Comparison of ENCODE assay signal across 19 cellular contexts in genomic region chr14:45238988-45239387, GRCh38.
"Had no signal": no experiment of that assay in that cellular context is flagged by ENCODE, and none has a peak within 500 bp of the region (broad histone marks: within the 10 kb centered on the region; RNA-seq: fewer than 3 reads in every experiment).

No MANE protein-coding gene starts in this region.

- ATAC-seq: natural killer cell; right lobe of liver; stimulated activated memory B cell treated with anti-CD40 and anti-IgM and Interleukin-4, amounts not matched to agents 10 μg/mL and 1 μg/mL and 100 μg/mL, for 72 hours; stimulated activated naive CD8-positive, alpha-beta T cell treated with anti-CD3 and anti-CD28 coated beads, Interleukin-15, amount 100 ng/mL, for 72 hours had no signal

- DNase-seq: islet precursor cell; left ventricle myocardium inferior; mesendoderm; naive B cell; natural killer cell; nephron progenitor cell; occipital lobe; right lobe of liver; stimulated activated CD4-positive, alpha-beta T cell treated with anti-CD3 and anti-CD28 coated beads, Interleukin-1b, Interleukin-23, amount 100 ng/mL, for 48 hours; stimulated activated CD4-positive, alpha-beta T cell treated with anti-CD3 and anti-CD28 coated beads, Interleukin-2, amount 100 ng/mL, for 48 hours; stimulated activated CD4-positive, alpha-beta T cell treated with anti-CD3 and anti-CD28 coated beads, Interleukin-4, amount 100 ng/mL, for 4 hours; stimulated activated CD8-positive, alpha-beta memory T cell treated with anti-CD3 and anti-CD28 coated beads, Interleukin-4, amount 100 ng/mL, for 48 hours; stimulated activated naive CD4-positive, alpha-beta T cell treated with Interleukin-2 at 50 U/mL for 16 hours; stimulated activated naive CD8-positive, alpha-beta T cell treated with anti-CD3 and anti-CD28 coated beads, Interleukin-15, amount 100 ng/mL, for 72 hours; substantia nigra had no signal

- H3K4me1 Mint-ChIP-seq: mesothelial cell of epicardium; nephron progenitor cell; neural progenitor cell; stimulated activated naive CD8-positive, alpha-beta T cell treated with anti-CD3 and anti-CD28 coated beads, Interleukin-15, amount 100 ng/mL, for 72 hours had no signal

- H3K27ac Mint-ChIP-seq: mesothelial cell of epicardium; natural killer cell; nephron progenitor cell; neural progenitor cell; stimulated activated memory B cell treated with anti-CD40 and anti-IgM and Interleukin-4, amounts not matched to agents 10 μg/mL and 1 μg/mL and 100 μg/mL, for 72 hours; stimulated activated naive CD8-positive, alpha-beta T cell treated with anti-CD3 and anti-CD28 coated beads, Interleukin-15, amount 100 ng/mL, for 72 hours; type B pancreatic cell had no signal

- H3K9me3 Mint-ChIP-seq: mesothelial cell of epicardium; naive B cell; natural killer cell; nephron progenitor cell; neural progenitor cell; stimulated activated memory B cell treated with anti-CD40 and anti-IgM and Interleukin-4, amounts not matched to agents 10 μg/mL and 1 μg/mL and 100 μg/mL, for 72 hours; stimulated activated naive CD8-positive, alpha-beta T cell treated with anti-CD3 and anti-CD28 coated beads, Interleukin-15, amount 100 ng/mL, for 72 hours; type B pancreatic cell had no signal

- H3K27me3 Mint-ChIP-seq: naive B cell; stimulated activated memory B cell treated with anti-CD40 and anti-IgM and Interleukin-4, amounts not matched to agents 10 μg/mL and 1 μg/mL and 100 μg/mL, for 72 hours; stimulated activated naive CD8-positive, alpha-beta T cell treated with anti-CD3 and anti-CD28 coated beads, Interleukin-15, amount 100 ng/mL, for 72 hours; type B pancreatic cell had no signal

- H3K4me3 Mint-ChIP-seq: mesothelial cell of epicardium; naive B cell; natural killer cell; nephron progenitor cell; neural progenitor cell; stimulated activated memory B cell treated with anti-CD40 and anti-IgM and Interleukin-4, amounts not matched to agents 10 μg/mL and 1 μg/mL and 100 μg/mL, for 72 hours; stimulated activated naive CD8-positive, alpha-beta T cell treated with anti-CD3 and anti-CD28 coated beads, Interleukin-15, amount 100 ng/mL, for 72 hours; type B pancreatic cell had no signal
